Comparison of ENCODE assay signal across 11 cellular contexts in the genomic region with DNA sequence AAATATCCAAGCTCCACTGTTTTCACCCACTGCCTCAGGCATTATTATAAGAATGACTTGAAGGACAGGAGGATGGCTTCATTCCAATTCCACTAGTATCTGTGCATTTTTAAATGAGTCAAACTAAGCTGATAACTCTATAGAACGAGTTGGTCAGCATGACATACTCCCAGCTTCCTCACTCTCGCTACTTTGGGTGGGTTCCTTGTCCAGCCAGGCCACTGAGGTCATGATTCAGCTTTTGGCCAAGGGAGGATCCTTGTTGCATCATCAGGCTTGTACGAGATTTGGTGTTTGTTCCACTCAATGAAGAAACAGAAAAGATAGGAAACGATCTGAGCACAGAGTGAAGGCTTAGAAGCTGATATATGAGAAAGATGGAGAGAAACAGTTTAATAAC. TPM values are rescaled to one million over a fixed set of nuclear protein-coding genes. Genes with fewer than 3 reads are reported as not detected.
DNase-seq lines count a peak whose midpoint lies in the region; ATAC-seq and TF ChIP-seq lines count a peak whose summit lies in the region.
"Had no signal": no experiment of that assay in that cellular context is flagged by ENCODE, and none has a peak within 500 bp of the region (broad histone marks: within the 10 kb centered on the region; RNA-seq: fewer than 3 reads in every experiment).

No MANE protein-coding gene starts in this region.

- no peaks in the 10 kb centered on the region for H3K9me2 ChIP-seq in PC-3 (replicated peaks; ENCODE audit: low read length)

- peaks cover 31% of the 10 kb centered on the region for H3K79me2 ChIP-seq in PC-3 (ENCODE audit: low read length)

- no peak overlapping the region for H3K4me3 Mint-ChIP-seq in CD4-positive, alpha-beta T cell
- H3K4me3 Mint-ChIP-seq: activated naive CD8-positive, alpha-beta T cell had no signal

- H3K4me3 ChIP-seq in PC-3 (ENCODE audit: low read length) (no peak overlapping the region), dorsolateral prefrontal cortex (no peak overlapping the region), lung (no peak overlapping the region), uterus (no peak overlapping the region)

- H3K36me3 Mint-ChIP-seq in CD4-positive, alpha-beta T cell (ENCODE audit: low read depth) = peaks cover 74% of the 10 kb centered on the region

- TF ChIP-seq CTCF in PC-3 (conservative IDR thresholded peaks at IDR 0.05; ENCODE audit: low read depth, low read length) (no peak), dorsolateral prefrontal cortex (IDR thresholded peaks at IDR 0.05 in 54 of 56, conservative IDR thresholded peaks at IDR 0.05 in 2 of 56; ENCODE audit: low read depth in 1 of 56, partially characterized antibody in 56 of 56) (no peak), lung (IDR thresholded peaks at IDR 0.05; ENCODE audit: control extremely low read depth, extremely low read depth) (no peak), uterus (IDR thresholded peaks at IDR 0.05) (no peak), GM10266 (IDR thresholded peaks at IDR 0.05; ENCODE audit: control insufficient read depth, insufficient read depth, low read depth, missing control alignments) (no peak)
- TF ChIP-seq CTCF in CD4-positive, alpha-beta T cell (IDR thresholded peaks at IDR 0.05) = no peak

- no peaks in the 10 kb centered on the region for H3K9me3 Mint-ChIP-seq in CD4-positive, alpha-beta T cell

- 27 to 35% methylated on average over 4 of the region's 4 CpGs for WGBS in lung, 2 donors

- H3K4me1 ChIP-seq in PC-3 (ENCODE audit: insufficient read depth, low read length) (peaks cover 47% of the 10 kb centered on the region), lung (ENCODE audit: control insufficient read depth in 2 of 2, insufficient read depth in 2 of 2, low read length in 2 of 2) (peaks cover 35 to 51% of the 10 kb centered on the region in 2 donors), uterus (peaks cover 4 to 9% of the 10 kb centered on the region in 2 donors)

- H3K4me1 Mint-ChIP-seq in CD4-positive, alpha-beta T cell (ENCODE audit: low read depth) = peaks cover 44% of the 10 kb centered on the region

- H3K27me3 Mint-ChIP-seq in CD4-positive, alpha-beta T cell = no peaks in the 10 kb centered on the region
- H3K27me3 Mint-ChIP-seq: activated naive CD8-positive, alpha-beta T cell had no signal

- H3K27me3 ChIP-seq in PC-3 (ENCODE audit: low read length) (no peaks in the 10 kb centered on the region), dorsolateral prefrontal cortex (no peaks in the 10 kb centered on the region), lung (ENCODE audit: control insufficient read depth, insufficient read depth) (no peaks in the 10 kb centered on the region), uterus (no peaks in the 10 kb centered on the region)
- H3K27me3 ChIP-seq in CD4-positive, alpha-beta T cell (ENCODE audit: control insufficient read depth, insufficient read depth, low read length) = no peaks in the 10 kb centered on the region

- BruUV-seq in PC-3 (replicated peaks; lab: Mats Ljungman, UMichigan) = no TSS peak

- H3F3A ChIP-seq in PC-3 (ENCODE audit: low read length, unreplicated experiment) = no peaks in the 10 kb centered on the region

- peak; percentile 37 for ATAC-seq in PC-3
- no peak for ATAC-seq in lung (ENCODE audit: insufficient read depth, low FRiP score)
- no peak for ATAC-seq in GM21825 (IDR thresholded peaks at IDR 0.05; ENCODE audit: unreplicated experiment)
- no peak for ATAC-seq in CD4-positive, alpha-beta T cell (ENCODE audit: poor library complexity)

- POLR2A ChIA-PET in PC-3 (lab: Charles Lee; ENCODE audit: unreplicated experiment) = interaction anchor here (0.6 kb wide), 2 partner anchors 14 to 34 kb away, joined by 3 read pairs; no protein-coding TSS in a partner anchor
- POLR2A ChIA-PET in CD4-positive, alpha-beta T cell (lab: Charles Lee) = no interaction called here

- no peak for TF ChIP-seq POLR2A in uterus (IDR thresholded peaks at IDR 0.05)

- H3K27ac Mint-ChIP-seq in CD4-positive, alpha-beta T cell = no peak overlapping the region
- H3K27ac Mint-ChIP-seq: activated naive CD8-positive, alpha-beta T cell had no signal

- intact Hi-C loops in PC-3 (cut with micrococcal nuclease) = no loop called here
- intact Hi-C loops in dorsolateral prefrontal cortex (cut with DNase I) = no loop called here
- intact Hi-C loops in uterus (cut with DNase I; ENCODE audit: low total_unique reads) = no loop called here
- intact Hi-C loops in CD4-positive, alpha-beta T cell (cut with DNase I, micrococcal nuclease) = no loop called here

- H3K9ac ChIP-seq in PC-3 (ENCODE audit: low read length) = no peak overlapping the region

- no peaks in the 10 kb centered on the region for H4K20me1 ChIP-seq in PC-3 (ENCODE audit: low read length)

- no peaks in the 10 kb centered on the region for H3K9me3 ChIP-seq in PC-3 (ENCODE audit: low read length)
- no peaks in the 10 kb centered on the region for H3K9me3 ChIP-seq in lung (ENCODE audit: control insufficient read depth in 2 of 2, insufficient read depth in 1 of 2, low read length in 1 of 2)
- no peaks in the 10 kb centered on the region for H3K9me3 ChIP-seq in uterus
- H3K9me3 ChIP-seq in CD4-positive, alpha-beta T cell (ENCODE audit: control insufficient read depth, low read length) = no peaks in the 10 kb centered on the region

- H3K4me2 ChIP-seq in PC-3 (ENCODE audit: low read length) = peak overlapping the region; percentile 26

- H3K27ac ChIP-seq in PC-3 (ENCODE audit: low read length) (peak overlapping the region; percentile 45), dorsolateral prefrontal cortex (peak overlapping the region in 38 of 59 donors; percentile 6 to 85 (median 60)), lung (ENCODE audit: low read depth in 1 of 2, low read length in 1 of 2) (peak overlapping the region in 1 of 2 donors; percentile 65), uterus (peak overlapping the region; percentile 37 to 94)
- no peak overlapping the region for H3K27ac ChIP-seq in CD4-positive, alpha-beta T cell (ENCODE audit: low read depth, low read length)
- H3K27ac ChIP-seq: HL-60, VCaP had no signal

- CTCF ChIA-PET in PC-3 (lab: Charles Lee) = no interaction called here
- CTCF ChIA-PET in CD4-positive, alpha-beta T cell (lab: Charles Lee) = interaction anchor here (0.8 kb wide), 1 partner anchor 10 kb away, joined by 3 read pairs; no protein-coding TSS in a partner anchor

- H2AFZ ChIP-seq in PC-3 (ENCODE audit: low read length) = no peak overlapping the region

- H3K36me3 ChIP-seq in PC-3 (ENCODE audit: low read depth, low read length) (no peaks in the 10 kb centered on the region), lung (ENCODE audit: control insufficient read depth in 2 of 2, insufficient read depth in 2 of 2, low read length in 2 of 2) (peaks cover 12 to 22% of the 10 kb centered on the region in 2 donors), uterus (no peaks in the 10 kb centered on the region)

- DNase-seq in PC-3 = peak; percentile 77
- DNase-seq in dorsolateral prefrontal cortex = no peak
- DNase-seq in lung (ENCODE audit: low spot score) = peak; percentile 57
- peak; percentile 69 to 81 for DNase-seq in uterus
- DNase-seq in GM10266 (ENCODE audit: extremely low spot score) = no peak
- no peak for DNase-seq in CD4-positive, alpha-beta T cell
- DNase-seq: NCI-H748 treated with DMSO at 0.1 percent for 48 hours had no signal

RNA-seq across cellular contexts. Expression of a gene that starts 19.8 kb away (rescaled TPM):
- total RNA-seq in PC-3 (2014; rRNA removed) = 12.1 and 13.9 TPM in 2 replicates
- total RNA-seq in dorsolateral prefrontal cortex = 10 to 100 TPM in 118 of 120 experiments, 1 to 10 TPM in 2; 7.7 to 36.0 (median 17.1) TPM
- 100 to 1,000 TPM; 149 to 158 TPM for total RNA-seq in lung
- polyA plus RNA-seq in lung = 100 to 1,000 TPM in 1 of 2 donors, 10 to 100 TPM in 1; 28.2 to 101 TPM
- 10 to 100 TPM; 36.2 to 99.1 (median 70.2) TPM for total RNA-seq in uterus
- total RNA-seq in CD4-positive, alpha-beta T cell = 10 to 100 TPM; 40.9 to 44.3 TPM

Comparison
In these comparisons a context has a peak if more than half of its experiments do, and no peak if none do; other contexts are left out.
1. DNase-seq: peak in PC-3 (single experiment), lung (single experiment) and uterus (2 of 2); none in dorsolateral prefrontal cortex (0 of 10), GM10266 (single experiment) and CD4-positive, alpha-beta T cell (0 of 10).